ENCODE assay signal across 8 cellular contexts in the genomic region with DNA sequence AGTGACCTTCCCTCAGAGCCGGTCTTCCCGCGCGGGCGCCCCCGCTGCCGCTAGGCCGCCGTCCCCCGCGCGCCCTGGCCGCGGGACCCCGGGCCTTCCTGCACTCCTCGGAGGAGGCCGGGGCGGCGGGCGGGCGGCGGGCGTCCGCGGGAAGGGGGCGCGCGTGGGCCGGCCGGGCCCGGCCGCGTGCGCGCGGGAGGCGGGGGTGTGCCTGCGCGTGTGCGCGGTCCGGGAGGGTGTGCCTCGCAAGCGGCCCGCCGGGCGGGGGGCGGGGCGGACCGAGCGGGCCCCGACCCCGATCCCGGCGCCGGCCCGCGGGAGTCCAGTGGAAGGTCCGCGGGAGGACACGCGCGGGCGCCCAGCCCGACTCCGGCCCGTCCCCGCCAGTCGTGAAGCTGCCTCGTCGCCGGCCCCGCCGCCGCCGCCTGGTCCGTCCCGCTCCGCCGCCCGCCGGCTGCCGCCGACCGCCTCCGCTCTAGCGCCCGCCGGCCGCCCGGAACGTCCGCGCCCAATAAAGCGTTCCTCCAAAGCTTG. TPM values are rescaled to one million over a fixed set of nuclear protein-coding genes. Genes with fewer than 3 reads are reported as not detected.
DNase-seq lines count a peak whose midpoint lies in the region; ATAC-seq and TF ChIP-seq lines count a peak whose summit lies in the region.

No MANE protein-coding gene starts in this region.

- intact Hi-C loops in Caco-2 (cut with micrococcal nuclease; ENCODE audit: unreplicated experiment), result loop anchor here (1.0 to 5.0 kb wide), 3 partner anchors 107 to 149 kb away; no protein-coding TSS in a partner anchor

- no peaks in the 10 kb centered on the region for H3K27me3 Mint-ChIP-seq in Caco-2 (ENCODE audit: insufficient read depth, unreplicated experiment)
- no peaks in the 10 kb centered on the region for H3K27me3 Mint-ChIP-seq in stimulated activated naive CD8-positive, alpha-beta T cell treated with anti-CD3 and anti-CD28 coated beads, Interleukin-15, amount 100 ng/mL, for 72 hours

- H3K4me1 Mint-ChIP-seq in Caco-2 (ENCODE audit: low read depth, unreplicated experiment), result peaks cover 32% of the 10 kb centered on the region
- H3K4me1 Mint-ChIP-seq in stimulated activated naive CD8-positive, alpha-beta T cell treated with anti-CD3 and anti-CD28 coated beads, Interleukin-15, amount 100 ng/mL, for 72 hours, result peaks cover 58% of the 10 kb centered on the region

- H3K4me3 Mint-ChIP-seq in Caco-2 (ENCODE audit: unreplicated experiment), result peak overlapping the region; percentile 87
- H3K4me3 Mint-ChIP-seq in stimulated activated naive CD8-positive, alpha-beta T cell treated with anti-CD3 and anti-CD28 coated beads, Interleukin-15, amount 100 ng/mL, for 72 hours, result peak overlapping the region; percentile 92

- ATAC-seq in GM19468 (IDR thresholded peaks at IDR 0.05; ENCODE audit: extremely low read depth, unreplicated experiment) (peak; percentile 11), HG03521 (IDR thresholded peaks at IDR 0.05; ENCODE audit: unreplicated experiment) (peak; percentile 39)
- ATAC-seq in stimulated activated naive CD8-positive, alpha-beta T cell treated with anti-CD3 and anti-CD28 coated beads, Interleukin-15, amount 100 ng/mL, for 72 hours, result peak; percentile 68

- no peaks in the 10 kb centered on the region for H3K27me3 ChIP-seq in Caco-2 (replicated peaks; ENCODE audit: control insufficient read depth, insufficient read depth, low read length)
- no peaks in the 10 kb centered on the region for H3K27me3 ChIP-seq in effector memory CD4-positive, alpha-beta T cell (replicated peaks; ENCODE audit: control insufficient read depth, insufficient read depth, low read length, poor library complexity, severe bottlenecking)

- TF ChIP-seq CTCF in Caco-2 (IDR thresholded peaks at IDR 0.05; ENCODE audit: insufficient read depth in 1 of 2, low read depth in 1 of 2, low read length in 1 of 2, severe bottlenecking in 1 of 2, unreplicated experiment in 1 of 2), result no peak

- DNase-seq in Caco-2 (peak in 1 of 2 experiments; percentile 30), HPDE6-E6E7 (ENCODE audit: extremely low spot score) (no peak)
- peak; percentile 28 for DNase-seq in activated CD4-positive, alpha-beta T cell treated with anti-CD3 and anti-CD28 coated beads for 1 hour
- DNase-seq in effector memory CD4-positive, alpha-beta T cell, result peak in 2 of 3 donors; percentile 20 to 31
- peak; percentile 27 to 44 for DNase-seq in stimulated activated naive CD8-positive, alpha-beta T cell treated with anti-CD3 and anti-CD28 coated beads, Interleukin-15, amount 100 ng/mL, for 72 hours

- H3K9me3 Mint-ChIP-seq in Caco-2 (ENCODE audit: unreplicated experiment), result no peaks in the 10 kb centered on the region
- H3K9me3 Mint-ChIP-seq in stimulated activated naive CD8-positive, alpha-beta T cell treated with anti-CD3 and anti-CD28 coated beads, Interleukin-15, amount 100 ng/mL, for 72 hours, result no peaks in the 10 kb centered on the region

- peak overlapping the region; percentile 77 for H3K27ac ChIP-seq in effector memory CD4-positive, alpha-beta T cell (ENCODE audit: insufficient read depth, low read length, poor library complexity, severe bottlenecking)
- peak overlapping the region; percentile 85 for H3K27ac ChIP-seq in mesodermal cell (ENCODE audit: low read depth, low read length, severe bottlenecking)

- no TSS peak for BruUV-seq in Caco-2 (replicated peaks; lab: Mats Ljungman, UMichigan)

- H3K27ac Mint-ChIP-seq in Caco-2 (ENCODE audit: unreplicated experiment), result peak overlapping the region; percentile 74
- peak overlapping the region; percentile 94 to 95 for H3K27ac Mint-ChIP-seq in stimulated activated naive CD8-positive, alpha-beta T cell treated with anti-CD3 and anti-CD28 coated beads, Interleukin-15, amount 100 ng/mL, for 72 hours

- CTCF ChIA-PET in Caco-2 (lab: Charles Lee), result interaction anchor here (1.0 to 1.6 kb wide), 6 partner anchors 10 to 277 kb away, joined by 3 to 9 read pairs (median 4); no protein-coding TSS in a partner anchor

- peaks cover 35% of the 10 kb centered on the region for H3K4me1 ChIP-seq in Caco-2
- H3K4me1 ChIP-seq in effector memory CD4-positive, alpha-beta T cell (ENCODE audit: control insufficient read depth, insufficient read depth, low read length, poor library complexity, severe bottlenecking), result peaks cover 21% of the 10 kb centered on the region
- peaks cover 19% of the 10 kb centered on the region for H3K4me1 ChIP-seq in mesodermal cell (ENCODE audit: control insufficient read depth, insufficient read depth, low read length, poor library complexity, severe bottlenecking)

- no peaks in the 10 kb centered on the region for H3K36me3 ChIP-seq in Caco-2 (ENCODE audit: control insufficient read depth, insufficient read depth, low read length)
- H3K36me3 ChIP-seq in effector memory CD4-positive, alpha-beta T cell (ENCODE audit: control insufficient read depth, insufficient read depth, low read length), result no peaks in the 10 kb centered on the region
- H3K36me3 ChIP-seq in mesodermal cell (ENCODE audit: control insufficient read depth, insufficient read depth, low read length), result peaks cover 37% of the 10 kb centered on the region

- H3K9me3 ChIP-seq in Caco-2, result no peaks in the 10 kb centered on the region
- H3K9me3 ChIP-seq in effector memory CD4-positive, alpha-beta T cell (ENCODE audit: control insufficient read depth, low read length), result no peaks in the 10 kb centered on the region
- H3K9me3 ChIP-seq in mesodermal cell (ENCODE audit: control insufficient read depth, low read length), result no peaks in the 10 kb centered on the region

- 0 to 1% methylated on average over 56 to 69 of the region's 95 CpGs for WGBS in mesodermal cell (ENCODE audit: insufficient coverage in 2 of 2), 2 experiments

- H3K36me3 Mint-ChIP-seq in Caco-2 (ENCODE audit: insufficient read depth, unreplicated experiment), result peaks cover 51% of the 10 kb centered on the region

- POLR2A ChIA-PET in Caco-2 (lab: Charles Lee), result interaction anchor here (0.7 to 2.3 kb wide), 5 partner anchors 34 to 594 kb away, joined by 3 to 7 read pairs (median 3); a partner anchor contains a TSS

- H3K4me3 ChIP-seq in Caco-2 (ENCODE audit: low read depth, low read length) (peak overlapping the region; percentile 86), mesodermal cell (ENCODE audit: extremely low read depth, insufficient read depth, low read length, poor library complexity, severe bottlenecking) (peak overlapping the region; percentile 87)
- peak overlapping the region; percentile 90 for H3K4me3 ChIP-seq in effector memory CD4-positive, alpha-beta T cell (ENCODE audit: insufficient read depth, low read depth, low read length, poor library complexity, severe bottlenecking)

RNA-seq across cellular contexts. Expression of a gene that starts 0.4 kb away (rescaled TPM):
- 102 and 104 TPM in 2 replicates for total RNA-seq in Caco-2 (2022)
- polyA plus RNA-seq in mesodermal cell (2013, experiment 1 of 2), result 172 TPM
- 173 TPM for polyA plus RNA-seq in mesodermal cell (2013, experiment 2 of 2)

RNA-seq across cellular contexts. Expression of a gene that starts 0.4 kb away (rescaled TPM):
- 19.1 and 19.8 TPM in 2 replicates for total RNA-seq in Caco-2 (2022)
- polyA plus RNA-seq in mesodermal cell (2013, experiment 1 of 2), result 14.0 TPM
- 13.7 TPM for polyA plus RNA-seq in mesodermal cell (2013, experiment 2 of 2)

Comparison
In these comparisons a context has a peak if more than half of its experiments do, and no peak if none do; other contexts are left out.
1. ATAC-seq: peak in every context shown above with its lines; median percentile 68 in stimulated activated naive CD8-positive, alpha-beta T cell treated with anti-CD3 and anti-CD28 coated beads, Interleukin-15, amount 100 ng/mL, for 72 hours; 39 in HG03521; 11 in GM19468.